9 cellular contexts compared by ENCODE assay signal in genomic region chr2:231711677-231712461, GRCh38. TPM values are rescaled to one million over a fixed set of nuclear protein-coding genes. Genes with fewer than 3 reads are reported as not detected.
DNase-seq lines count a peak whose midpoint lies in the region; ATAC-seq and TF ChIP-seq lines count a peak whose summit lies in the region.
"Had no signal": no experiment of that assay in that cellular context is flagged by ENCODE, and none has a peak within 500 bp of the region (broad histone marks: within the 10 kb centered on the region; RNA-seq: fewer than 3 reads in every experiment).

No MANE protein-coding gene starts in this region.

- no peaks in the 10 kb centered on the region for H3K9me2 ChIP-seq in hepatocyte (replicated peaks; ENCODE audit: insufficient read depth)

- H3K27me3 ChIP-seq in hepatocyte, result no peaks in the 10 kb centered on the region
- H3K27me3 ChIP-seq: SJSA1 had no signal

- DNase-seq in activated CD8-positive, alpha-beta memory T cell treated with anti-CD3 and anti-CD28 coated beads, Interleukin-2, amount 10 ng/mL, durations not matched to agents 7 days and 5 days, result no peak
- DNase-seq in hepatocyte (ENCODE audit: low spot score) (no peak), NCI-H187 treated with DMSO at 0.1 percent for 48 hours (lab: John Stamatoyannopoulos, UW) (no peak), midbrain (lab: John Stamatoyannopoulos, UW) (no peak), NCI-H510A treated with DMSO at 0.1 percent for 48 hours (lab: John Stamatoyannopoulos, UW) (no peak), DMS153 treated with DMSO at 0.1 percent for 48 hours (lab: John Stamatoyannopoulos, UW; ENCODE audit: unreplicated experiment) (no peak)
- DNase-seq in stimulated activated CD4-positive, alpha-beta T cell treated with anti-CD3 and anti-CD28 coated beads, Interleukin-4, amount 100 ng/mL, for 24 hours, result peak; percentile 30

- H3K27ac ChIP-seq in HEK293 (ENCODE audit: extremely low read depth, low read depth, low read length), result peak overlapping the region; percentile 96
- H3K27ac ChIP-seq in hepatocyte, result peak overlapping the region; percentile 68
- H3K27ac ChIP-seq: SJSA1 had no signal

- peaks cover 2% of the 10 kb centered on the region for H3K27me3 Mint-ChIP-seq in activated CD8-positive, alpha-beta memory T cell treated with anti-CD3 and anti-CD28 coated beads, Interleukin-2, amount 10 ng/mL, durations not matched to agents 7 days and 5 days

- peak overlapping the region; percentile 94 for H3K4me3 ChIP-seq in HEK293 (ENCODE audit: low read depth, low read length)
- H3K4me3 ChIP-seq in hepatocyte, result peak overlapping the region; percentile 80

- H3K9me3 ChIP-seq in HEK293 (ENCODE audit: control insufficient read depth, insufficient read depth, low read depth, low read length) (no peaks in the 10 kb centered on the region), hepatocyte (ENCODE audit: low read depth) (no peaks in the 10 kb centered on the region)

- POLR2A ChIA-PET in HEK293 (lab: Yijun Ruan, JAX), result no interaction called here

- no peaks in the 10 kb centered on the region for H3K9me3 Mint-ChIP-seq in activated CD8-positive, alpha-beta memory T cell treated with anti-CD3 and anti-CD28 coated beads, Interleukin-2, amount 10 ng/mL, durations not matched to agents 7 days and 5 days (ENCODE audit: low read depth)

- no peak for TF ChIP-seq CTCF in HEK293 (tag by site-specific recombination; IDR thresholded peaks at IDR 0.05)
- no peak for TF ChIP-seq CTCF in hepatocyte (IDR thresholded peaks at IDR 0.05; ENCODE audit: poor library complexity)

- H3K79me2 ChIP-seq in hepatocyte, result peaks cover 48% of the 10 kb centered on the region

- peaks cover 27% of the 10 kb centered on the region for H3K4me1 Mint-ChIP-seq in activated CD8-positive, alpha-beta memory T cell treated with anti-CD3 and anti-CD28 coated beads, Interleukin-2, amount 10 ng/mL, durations not matched to agents 7 days and 5 days

- H3K27ac Mint-ChIP-seq in activated CD8-positive, alpha-beta memory T cell treated with anti-CD3 and anti-CD28 coated beads, Interleukin-2, amount 10 ng/mL, durations not matched to agents 7 days and 5 days, result peak overlapping the region; percentile 95

- ATAC-seq in activated CD8-positive, alpha-beta memory T cell treated with anti-CD3 and anti-CD28 coated beads, Interleukin-2, amount 10 ng/mL, durations not matched to agents 7 days and 5 days, result no peak

- no peak overlapping the region for H2AFZ ChIP-seq in hepatocyte

- peak overlapping the region; percentile 94 for H3K4me2 ChIP-seq in hepatocyte

- H3K4me1 ChIP-seq in HEK293 (ENCODE audit: control insufficient read depth, insufficient read depth, low read length), result peaks cover 10% of the 10 kb centered on the region
- peaks cover 13% of the 10 kb centered on the region for H3K4me1 ChIP-seq in hepatocyte (ENCODE audit: insufficient read depth)

- H4K20me1 ChIP-seq in hepatocyte (ENCODE audit: insufficient read depth, poor library complexity, severe bottlenecking), result peaks cover 54% of the 10 kb centered on the region

- CTCF ChIA-PET in HEK293 (lab: Yijun Ruan, JAX), result interaction anchor here (0.5 to 2.0 kb wide), 10 partner anchors 15 to 159 kb away, joined by 3 to 10 read pairs (median 6); no protein-coding TSS in a partner anchor
- CTCF ChIA-PET in activated CD8-positive, alpha-beta memory T cell treated with anti-CD3 and anti-CD28 coated beads, Interleukin-2, amount 10 ng/mL, durations not matched to agents 7 days and 5 days (lab: Charles Lee), result interaction anchor here (1.1 to 8.5 kb wide), 4 partner anchors 8 to 100 kb away, joined by 3 to 680 read pairs (median 93); partner anchors contain the start of gene COPS7B

- H3K36me3 ChIP-seq in HEK293 (ENCODE audit: control insufficient read depth in 2 of 2, insufficient read depth in 1 of 2, low read length in 2 of 2) (peaks cover 6 to 54% of the 10 kb centered on the region in 2 experiments; a peak in 2 of 3 replicates), hepatocyte (replicated peaks; ENCODE audit: insufficient read depth, low read depth) (no peaks in the 10 kb centered on the region)

- 43% methylated on average over 9 of the region's 9 CpGs for WGBS in hepatocyte (ENCODE audit: low lambda C conversion rate, missing lambda C conversion rate)

- H3K4me3 Mint-ChIP-seq in activated CD8-positive, alpha-beta memory T cell treated with anti-CD3 and anti-CD28 coated beads, Interleukin-2, amount 10 ng/mL, durations not matched to agents 7 days and 5 days, result peak overlapping the region; percentile 82

- peaks cover 35% of the 10 kb centered on the region for H3K36me3 Mint-ChIP-seq in activated CD8-positive, alpha-beta memory T cell treated with anti-CD3 and anti-CD28 coated beads, Interleukin-2, amount 10 ng/mL, durations not matched to agents 7 days and 5 days

TF ChIP-seq in HEK293, 187 proteins besides CTCF, POLR2A, EP300 and RAD21:
- TF ChIP-seq ZNF549 (tag by site-specific recombination; IDR thresholded peaks at IDR 0.05) (no peak), ZNF513 (tag by site-specific recombination; IDR thresholded peaks at IDR 0.05) (peak; percentile 98), ZNF19 (tag by site-specific recombination; IDR thresholded peaks at IDR 0.05; ENCODE audit: low read depth) (no peak), SCRT2 (tag by site-specific recombination; IDR thresholded peaks at IDR 0.05) (peak; percentile 95), ZNF366 (tag by site-specific recombination; conservative IDR thresholded peaks at IDR 0.05) (0 out of 2 replicates have a peak, but pooled peaks have one; percentile 12), ZNF23 (tag by site-specific recombination; IDR thresholded peaks at IDR 0.05; ENCODE audit: borderline replicate concordance) (no peak), SCRT1 (tag by site-specific recombination; IDR thresholded peaks at IDR 0.05; ENCODE audit: borderline replicate concordance) (peak; percentile 91), ZBTB48 (tag by site-specific recombination; IDR thresholded peaks at IDR 0.05) (0 out of 2 replicates have a peak, but pooled peaks have one; percentile 8)
TF ChIP-seq in HEK293: peak in this region for 5.

RNA-seq across cellular contexts. Expression of gene PTMA, which starts 3.5 kb away (rescaled TPM):
- 1,000 to 10,000 TPM; 1,489 to 1,775 TPM for total RNA-seq in activated CD8-positive, alpha-beta memory T cell treated with anti-CD3 and anti-CD28 coated beads, Interleukin-2, amount 10 ng/mL, durations not matched to agents 7 days and 5 days
- 615 and 727 TPM in 2 replicates for total RNA-seq in hepatocyte
- 597 and 705 TPM in 2 replicates for polyA plus RNA-seq in hepatocyte
